ENCODE assay signal across 23 cellular contexts in the genomic region with DNA sequence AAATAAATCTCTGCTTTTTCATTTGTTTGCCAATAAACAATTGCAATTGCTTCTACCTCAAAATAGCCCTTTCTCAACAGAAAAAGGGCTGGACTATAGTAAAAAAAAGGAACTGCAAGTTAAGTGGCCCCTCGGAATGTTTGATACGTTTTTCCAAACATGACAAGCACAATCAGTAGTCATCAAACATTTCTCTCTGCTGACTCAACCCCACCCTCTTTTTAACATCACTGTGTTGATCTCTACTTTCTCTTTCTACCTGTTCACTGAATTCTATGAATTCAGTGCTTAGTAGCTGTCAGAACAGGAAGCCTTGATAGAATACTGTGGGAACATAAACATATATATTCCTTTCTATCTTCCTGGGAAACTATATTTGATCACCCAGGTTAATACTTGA.
A peak's percentile ranks its signal among the peaks of the same experiment; 100 is the strongest.
DNase-seq lines count a peak whose midpoint lies in the region; ATAC-seq and FAIRE-seq lines count a peak whose summit lies in the region.
"Had no signal": no experiment of that assay in that cellular context is flagged by ENCODE, and none has a peak within 500 bp of the region (broad histone marks: within the 10 kb centered on the region; RNA-seq: fewer than 3 reads in every experiment).

No MANE protein-coding gene starts in this region.

- H3K27ac Mint-ChIP-seq in T-helper 17 cell: peak overlapping the region; percentile 65
- H3K27ac Mint-ChIP-seq: activated naive CD4-positive, alpha-beta T cell treated with anti-CD3 and anti-CD28 coated beads, Interleukin-2, amount 50 U/mL, for 24 hours; CD4-positive, alpha-beta T cell; dendritic cell treated with granulocyte-macrophage colony-stimulating factor and Interleukin-4, amounts not matched to agents 40 ng/mL and 50 ng/mL, for 4 days; stimulated activated naive CD8-positive, alpha-beta T cell treated with anti-CD3 and anti-CD28 coated beads, Interleukin-15, Interleukin-2, amounts not matched to agents 100 ng/mL and 50 ng/mL, for 24 hours had no signal

- H3K4me1 Mint-ChIP-seq in activated T-cell treated with anti-CD3 and anti-CD28 coated beads, Interleukin-2, amount 50 U/mL, for 4 hours (ENCODE audit: low read depth): peaks cover 10% of the 10 kb centered on the region
- H3K4me1 Mint-ChIP-seq in T-helper 17 cell: peaks cover 4% of the 10 kb centered on the region

- H3K27me3 Mint-ChIP-seq in activated T-cell treated with anti-CD3 and anti-CD28 coated beads, Interleukin-2, amount 50 U/mL, for 4 hours (ENCODE audit: low read depth): peaks cover 3% of the 10 kb centered on the region
- no peaks in the 10 kb centered on the region for H3K27me3 Mint-ChIP-seq in T-helper 17 cell
- H3K27me3 Mint-ChIP-seq: activated naive CD4-positive, alpha-beta T cell treated with anti-CD3 and anti-CD28 coated beads, Interleukin-2, amount 50 U/mL, for 24 hours; CD4-positive, alpha-beta T cell; dendritic cell treated with granulocyte-macrophage colony-stimulating factor and Interleukin-4, amounts not matched to agents 40 ng/mL and 50 ng/mL, for 4 days; stimulated activated naive CD8-positive, alpha-beta T cell treated with anti-CD3 and anti-CD28 coated beads, Interleukin-15, Interleukin-2, amounts not matched to agents 100 ng/mL and 50 ng/mL, for 24 hours had no signal

- H3K36me3 Mint-ChIP-seq in activated T-cell treated with anti-CD3 and anti-CD28 coated beads, Interleukin-2, amount 50 U/mL, for 4 hours (ENCODE audit: insufficient read depth): no peaks in the 10 kb centered on the region
- H3K36me3 Mint-ChIP-seq in T-helper 17 cell (ENCODE audit: low read depth): no peaks in the 10 kb centered on the region

- no peak for DNase-seq in activated T-cell treated with anti-CD3 and anti-CD28 coated beads, Interleukin-2, amount 50 U/mL, for 4 hours
- no peak for DNase-seq in activated T-cell treated with anti-CD3 and anti-CD28 coated beads, Interleukin-2, amount 50 U/mL, for 48 hours
- DNase-seq in T-helper 17 cell (no peak), glomerular visceral epithelial cell (ENCODE audit: extremely low spot score) (peak; percentile 12), urothelium cell line (ENCODE audit: low spot score) (peak; percentile 32), iPS-NIHi11 (ENCODE audit: low spot score) (no peak), DMS53 treated with DMSO at 0.1 percent for 48 hours (lab: John Stamatoyannopoulos, UW; ENCODE audit: unreplicated experiment) (no peak)
- DNase-seq: activated CD4-positive, alpha-beta T cell treated with anti-CD3 and anti-CD28 coated beads, Interleukin-2, amount 50 U/mL, for 48 hours; body of pancreas; CD4-positive, alpha-beta T cell; heart right ventricle; kidney; NCI-H748 treated with DMSO at 0.1 percent for 48 hours; SW 1271; upper lobe of left lung had no signal

- no peaks in the 10 kb centered on the region for H3K9me3 Mint-ChIP-seq in activated T-cell treated with anti-CD3 and anti-CD28 coated beads, Interleukin-2, amount 50 U/mL, for 4 hours
- H3K9me3 Mint-ChIP-seq: CD4-positive, alpha-beta T cell had no signal

- no peak overlapping the region for H3K4me3 Mint-ChIP-seq in activated T-cell treated with anti-CD3 and anti-CD28 coated beads, Interleukin-2, amount 50 U/mL, for 4 hours
- H3K4me3 Mint-ChIP-seq in T-helper 17 cell: no peak overlapping the region
- H3K4me3 Mint-ChIP-seq: activated naive CD4-positive, alpha-beta T cell treated with anti-CD3 and anti-CD28 coated beads, Interleukin-2, amount 50 U/mL, for 24 hours; CD4-positive, alpha-beta T cell; dendritic cell treated with granulocyte-macrophage colony-stimulating factor and Interleukin-4, amounts not matched to agents 40 ng/mL and 50 ng/mL, for 4 days; stimulated activated naive CD8-positive, alpha-beta T cell treated with anti-CD3 and anti-CD28 coated beads, Interleukin-15, Interleukin-2, amounts not matched to agents 100 ng/mL and 50 ng/mL, for 24 hours had no signal

- no peak for FAIRE-seq in urothelium cell line (lab: Jason Lieb, UNC)
- FAIRE-seq: GM19239, kidney had no signal

- ATAC-seq in activated T-cell treated with anti-CD3 and anti-CD28 coated beads, Interleukin-2, amount 50 U/mL, for 4 hours: peak; percentile 35 to 60
- ATAC-seq in T-helper 17 cell (no peak), HG03439 (IDR thresholded peaks at IDR 0.05; ENCODE audit: unreplicated experiment) (no peak)
- ATAC-seq: body of pancreas, heart right ventricle, Panc1 had no signal

- H3K9me3 ChIP-seq in T-helper 17 cell (ENCODE audit: control insufficient read depth, low read length, poor library complexity, severe bottlenecking): no peaks in the 10 kb centered on the region
- H3K9me3 ChIP-seq: body of pancreas, esophagus muscularis mucosa, neutrophil, upper lobe of left lung had no signal

Comparison
In these comparisons a context has a peak if more than half of its experiments do, and no peak if none do; other contexts are left out.
1. ATAC-seq: peak in activated T-cell treated with anti-CD3 and anti-CD28 coated beads, Interleukin-2, amount 50 U/mL, for 4 hours (2 of 2); none in T-helper 17 cell (single experiment) and HG03439 (single experiment).
2. DNase-seq: peak in glomerular visceral epithelial cell (single experiment) and urothelium cell line (single experiment); none in activated T-cell treated with anti-CD3 and anti-CD28 coated beads, Interleukin-2, amount 50 U/mL, for 4 hours (single experiment), activated T-cell treated with anti-CD3 and anti-CD28 coated beads, Interleukin-2, amount 50 U/mL, for 48 hours (0 of 2), T-helper 17 cell (0 of 3), iPS-NIHi11 (single experiment) and DMS53 treated with DMSO at 0.1 percent for 48 hours (single experiment).